ENCODE assay signal across 8 cellular contexts in the genomic region with DNA sequence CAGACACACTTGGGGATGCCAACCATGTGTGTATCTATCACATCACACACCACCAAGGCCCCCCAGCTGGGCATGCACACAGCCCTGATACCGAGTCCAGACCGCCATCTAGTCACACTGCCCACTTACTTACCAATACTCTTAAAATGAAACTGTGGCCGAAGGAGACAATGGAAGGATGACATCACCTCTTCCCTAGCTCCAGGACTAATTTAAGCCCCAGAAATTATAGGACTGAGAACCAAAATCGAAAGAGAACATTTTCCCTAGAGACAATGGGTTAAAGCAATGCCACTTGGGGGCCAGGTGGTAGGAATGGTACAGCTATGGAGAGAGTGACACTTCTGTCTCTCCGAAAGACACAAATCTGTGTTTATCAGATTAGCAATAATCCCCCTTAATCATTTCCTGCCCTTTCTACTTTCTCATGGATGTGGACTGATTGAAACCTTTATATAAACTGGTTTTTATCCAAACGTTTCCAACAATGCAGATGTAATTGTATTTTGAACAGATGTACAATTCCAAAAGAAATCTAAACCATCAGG. TPM values are rescaled to one million over a fixed set of nuclear protein-coding genes. Genes with fewer than 3 reads are reported as not detected.
DNase-seq lines count a peak whose midpoint lies in the region; ATAC-seq lines count a peak whose summit lies in the region.

No MANE protein-coding gene starts in this region.

- 98% methylated on average over 4 of the region's 6 CpGs for WGBS in mesenchymal stem cell

- no peak overlapping the region for H3K14ac ChIP-seq in mesenchymal stem cell (ENCODE audit: low read length in 2 of 2)

- no peak for ATAC-seq in stimulated activated naive CD8-positive, alpha-beta T cell treated with anti-CD3 and anti-CD28 coated beads, Interleukin-15, Interleukin-2, amounts not matched to agents 100 U/mL and 50 U/mL, for 24 hours
- no peak for ATAC-seq in activated CD8-positive, alpha-beta T cell treated with anti-CD3 and anti-CD28 coated beads, Interleukin-2, amount 10 ng/mL, durations not matched to agents 7 days and 5 days
- ATAC-seq in GM21825 (IDR thresholded peaks at IDR 0.05; ENCODE audit: unreplicated experiment) = no peak

- H3K4me3 Mint-ChIP-seq in stimulated activated naive CD8-positive, alpha-beta T cell treated with anti-CD3 and anti-CD28 coated beads, Interleukin-15, Interleukin-2, amounts not matched to agents 100 ng/mL and 50 ng/mL, for 24 hours = peak overlapping the region; percentile 78
- H3K4me3 Mint-ChIP-seq in activated CD8-positive, alpha-beta T cell treated with anti-CD3 and anti-CD28 coated beads, Interleukin-2, amount 10 ng/mL, durations not matched to agents 7 days and 5 days = peak overlapping the region; percentile 69

- H2BK15ac ChIP-seq in mesenchymal stem cell (ENCODE audit: low read depth, poor library complexity, severe bottlenecking) = no peak overlapping the region

- H3K36me3 Mint-ChIP-seq in stimulated activated naive CD8-positive, alpha-beta T cell treated with anti-CD3 and anti-CD28 coated beads, Interleukin-15, Interleukin-2, amounts not matched to agents 100 ng/mL and 50 ng/mL, for 24 hours (ENCODE audit: low read depth) = no peaks in the 10 kb centered on the region
- peaks cover 19% of the 10 kb centered on the region for H3K36me3 Mint-ChIP-seq in activated CD8-positive, alpha-beta T cell treated with anti-CD3 and anti-CD28 coated beads, Interleukin-2, amount 10 ng/mL, durations not matched to agents 7 days and 5 days (ENCODE audit: low read depth)

- H2BK12ac ChIP-seq in mesenchymal stem cell (ENCODE audit: low read length in 2 of 2) = no peak overlapping the region

- POLR2A ChIA-PET in activated CD8-positive, alpha-beta T cell treated with anti-CD3 and anti-CD28 coated beads, Interleukin-2, amount 10 ng/mL, durations not matched to agents 7 days and 5 days (lab: Charles Lee) = interaction anchor here (0.5 to 2.0 kb wide), 3 partner anchors 63 to 85 kb away, joined by 3 to 9 read pairs (median 3); partner anchors contain the start of gene TMTC4

- H4K8ac ChIP-seq in mesenchymal stem cell (ENCODE audit: low read length) = peak overlapping the region; percentile 78

- peak overlapping the region; percentile 61 for H3K27ac Mint-ChIP-seq in stimulated activated naive CD8-positive, alpha-beta T cell treated with anti-CD3 and anti-CD28 coated beads, Interleukin-15, Interleukin-2, amounts not matched to agents 100 ng/mL and 50 ng/mL, for 24 hours
- peak overlapping the region; percentile 95 for H3K27ac Mint-ChIP-seq in activated CD8-positive, alpha-beta T cell treated with anti-CD3 and anti-CD28 coated beads, Interleukin-2, amount 10 ng/mL, durations not matched to agents 7 days and 5 days

- H3K4me3 ChIP-seq in mesenchymal stem cell (ENCODE audit: insufficient read depth in 1 of 2, low read depth in 1 of 2, low read length in 2 of 2) = peak overlapping the region in 1 of 2 experiments; percentile 83

- H3K4me1 Mint-ChIP-seq in stimulated activated naive CD8-positive, alpha-beta T cell treated with anti-CD3 and anti-CD28 coated beads, Interleukin-15, Interleukin-2, amounts not matched to agents 100 ng/mL and 50 ng/mL, for 24 hours (ENCODE audit: low read depth) = peaks cover 35% of the 10 kb centered on the region
- peaks cover 58% of the 10 kb centered on the region for H3K4me1 Mint-ChIP-seq in activated CD8-positive, alpha-beta T cell treated with anti-CD3 and anti-CD28 coated beads, Interleukin-2, amount 10 ng/mL, durations not matched to agents 7 days and 5 days (ENCODE audit: low read depth)

- H2BK120ac ChIP-seq in mesenchymal stem cell (ENCODE audit: low read depth, low read length) = no peak overlapping the region

- H3K27ac ChIP-seq in mesenchymal stem cell (ENCODE audit: low read length, poor library complexity, severe bottlenecking) = no peak overlapping the region

- CTCF ChIA-PET in activated CD8-positive, alpha-beta T cell treated with anti-CD3 and anti-CD28 coated beads, Interleukin-2, amount 10 ng/mL, durations not matched to agents 7 days and 5 days (lab: Charles Lee) = interaction anchor here (0.7 to 15.2 kb wide), 4 partner anchors 8 to 21 kb away, joined by 3 to 167 read pairs (median 10); no protein-coding TSS in a partner anchor

- H3K36me3 ChIP-seq in mesenchymal stem cell (ENCODE audit: control insufficient read depth in 1 of 2, insufficient read depth in 2 of 2, low read depth in 1 of 2, low read length in 2 of 2) = no peaks in the 10 kb centered on the region

- no peaks in the 10 kb centered on the region for H3K27me3 ChIP-seq in mesenchymal stem cell (ENCODE audit: control insufficient read depth in 1 of 2, insufficient read depth in 1 of 2, low read length in 2 of 2)

- no peaks in the 10 kb centered on the region for H3K27me3 Mint-ChIP-seq in stimulated activated naive CD8-positive, alpha-beta T cell treated with anti-CD3 and anti-CD28 coated beads, Interleukin-15, Interleukin-2, amounts not matched to agents 100 ng/mL and 50 ng/mL, for 24 hours
- no peaks in the 10 kb centered on the region for H3K27me3 Mint-ChIP-seq in activated CD8-positive, alpha-beta T cell treated with anti-CD3 and anti-CD28 coated beads, Interleukin-2, amount 10 ng/mL, durations not matched to agents 7 days and 5 days (ENCODE audit: low read depth)

- peak overlapping the region; percentile 93 for H3K9ac ChIP-seq in mesenchymal stem cell (ENCODE audit: low read length)

- no peak overlapping the region for H2BK5ac ChIP-seq in mesenchymal stem cell (ENCODE audit: low read depth, low read length, poor library complexity, severe bottlenecking)

- peaks cover 5% of the 10 kb centered on the region for H3K4me1 ChIP-seq in mesenchymal stem cell (ENCODE audit: control insufficient read depth, insufficient read depth, low read depth, low read length)

- H3K4ac ChIP-seq in mesenchymal stem cell (ENCODE audit: low read depth in 1 of 2, low read length in 2 of 2) = no peak overlapping the region

- no peak overlapping the region for H4K91ac ChIP-seq in mesenchymal stem cell (ENCODE audit: low read length)

- no peaks in the 10 kb centered on the region for H3K9me3 ChIP-seq in mesenchymal stem cell (ENCODE audit: control insufficient read depth, low read length)

- no peaks in the 10 kb centered on the region for H3K79me1 ChIP-seq in mesenchymal stem cell (replicated peaks; ENCODE audit: low read length, poor library complexity, severe bottlenecking)

- H2AFZ ChIP-seq in mesenchymal stem cell (ENCODE audit: low read depth, low read length) = peak overlapping the region; percentile 43

- H3K9me3 Mint-ChIP-seq in stimulated activated naive CD8-positive, alpha-beta T cell treated with anti-CD3 and anti-CD28 coated beads, Interleukin-15, Interleukin-2, amounts not matched to agents 100 ng/mL and 50 ng/mL, for 24 hours = no peaks in the 10 kb centered on the region
- peaks cover 6% of the 10 kb centered on the region for H3K9me3 Mint-ChIP-seq in activated CD8-positive, alpha-beta T cell treated with anti-CD3 and anti-CD28 coated beads, Interleukin-2, amount 10 ng/mL, durations not matched to agents 7 days and 5 days (ENCODE audit: insufficient read depth)

- H3K4me2 ChIP-seq in mesenchymal stem cell (ENCODE audit: low read length, poor library complexity, severe bottlenecking) = no peak overlapping the region

- H3K18ac ChIP-seq in mesenchymal stem cell (ENCODE audit: low read depth in 1 of 2, low read length in 2 of 2) = peak overlapping the region in 1 of 2 experiments; percentile 14

- no peak for DNase-seq in stimulated activated naive CD8-positive, alpha-beta T cell treated with anti-CD3 and anti-CD28 coated beads, Interleukin-15, Interleukin-2, amounts not matched to agents 100 U/mL and 50 U/mL, for 24 hours
- no peak for DNase-seq in activated CD8-positive, alpha-beta T cell treated with anti-CD3 and anti-CD28 coated beads, Interleukin-2, amount 10 ng/mL, durations not matched to agents 7 days and 5 days
- DNase-seq in mesenchymal stem cell = no peak
- DNase-seq in NCI-H510A treated with DMSO at 0.1 percent for 48 hours (lab: John Stamatoyannopoulos, UW) = no peak
- no peak for DNase-seq in effector CD8-positive, alpha-beta T cell (lab: John Stamatoyannopoulos, UW)
- DNase-seq in posterior vena cava (ENCODE audit: low spot score) = no peak

- H3K23ac ChIP-seq in mesenchymal stem cell (ENCODE audit: low read length in 2 of 2) = no peak overlapping the region

- no peak overlapping the region for H2AK5ac ChIP-seq in mesenchymal stem cell (ENCODE audit: low read length, severe bottlenecking)

- intact Hi-C loops in posterior vena cava (cut with DNase I) = no loop called here

RNA-seq across cellular contexts. Expression of gene GGACT, which starts 0.7 kb away (rescaled TPM):
- total RNA-seq in activated CD8-positive, alpha-beta T cell treated with anti-CD3 and anti-CD28 coated beads, Interleukin-2, amount 10 ng/mL, durations not matched to agents 7 days and 5 days = 1 to 10 TPM; 3.1 to 3.5 TPM
- 3.8 TPM for polyA plus RNA-seq in mesenchymal stem cell (2013, experiment 1 of 2)
- 4.5 TPM for polyA plus RNA-seq in mesenchymal stem cell (2013, experiment 2 of 2)
- 1 to 10 TPM; 4.8 to 5.0 TPM for total RNA-seq in posterior vena cava
